In the genomic region with DNA sequence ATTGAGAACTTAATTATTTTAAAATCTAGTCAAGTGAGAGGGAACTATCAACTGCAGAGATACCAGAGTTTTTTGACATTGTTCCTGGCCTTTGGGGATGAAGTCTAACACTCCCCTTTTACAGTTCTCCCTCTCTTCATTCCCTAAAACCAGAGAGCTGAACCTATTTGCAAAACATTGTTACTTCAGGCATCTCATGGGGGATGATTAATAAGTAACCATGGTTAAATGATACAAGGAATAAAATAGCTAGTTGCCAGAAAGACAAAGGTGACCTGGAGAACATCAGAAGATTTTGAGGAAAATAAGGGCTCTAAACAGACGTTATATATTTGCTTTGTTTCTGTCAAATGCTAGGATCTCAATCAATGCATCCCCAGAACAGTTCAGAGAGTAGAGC, we compare ENCODE assay signal across 26 cellular contexts. TPM values are rescaled to one million over a fixed set of nuclear protein-coding genes. Genes with fewer than 3 reads are reported as not detected.
"Had no signal": no experiment of that assay in that cellular context is flagged by ENCODE, and none has a peak within 500 bp of the region (broad histone marks: within the 10 kb centered on the region; RNA-seq: fewer than 3 reads in every experiment).

No MANE protein-coding gene starts in this region.

- H3K4me1 ChIP-seq: SJSA1 had no signal

- H3K4me1 Mint-ChIP-seq: IgD-negative memory B cell had no signal

- ATAC-seq: K562 had no signal

- H3K9me3 Mint-ChIP-seq: IgD-negative memory B cell had no signal

- H3K4me3 Mint-ChIP-seq: IgD-negative memory B cell had no signal

- H3K36me3 ChIP-seq: SJSA1 had no signal

- H3K9me3 ChIP-seq: SJSA1 had no signal

- DNase-seq: Kasumi-1, MM.1S, NCI-H1092 treated with DMSO at 0.1 percent for 48 hours, NCI-H1436, NCI-H187, NCI-H2029, NCI-H2081 treated with DMSO at 0.1 percent for 48 hours, NCI-H2171, NCI-H226, NCI-H446, NCI-H510A, NCI-H524 treated with DMSO at 0.1 percent for 48 hours, NCI-H69, NCI-H774, Right ventricle myocardium superior, RPMI8226, SIG-M5 had no signal

- H3K9ac ChIP-seq: KMS-11 had no signal

- H3K36me3 Mint-ChIP-seq: IgD-negative memory B cell had no signal

- FAIRE-seq: HTR-8/SVneo, K562, RCC 7860 had no signal

- H3K27me3 Mint-ChIP-seq: IgD-negative memory B cell had no signal

- H3K4me3 ChIP-seq: K562, SJSA1, SK-N-MC had no signal

- H3K27ac Mint-ChIP-seq: IgD-negative memory B cell had no signal

- H3K27ac ChIP-seq: HL-60, KMS-11, SJSA1, SK-N-MC had no signal

RNA-seq across cellular contexts. Expression of gene PDE6H, which starts 42.3 kb away (rescaled TPM):
- total RNA-seq: K562, M059J, Right ventricle myocardium superior, SJSA1 had no signal
- polyA plus RNA-seq: IgD-negative memory B cell had no signal
